ENCODE assay signal across 8 cellular contexts in the genomic region with DNA sequence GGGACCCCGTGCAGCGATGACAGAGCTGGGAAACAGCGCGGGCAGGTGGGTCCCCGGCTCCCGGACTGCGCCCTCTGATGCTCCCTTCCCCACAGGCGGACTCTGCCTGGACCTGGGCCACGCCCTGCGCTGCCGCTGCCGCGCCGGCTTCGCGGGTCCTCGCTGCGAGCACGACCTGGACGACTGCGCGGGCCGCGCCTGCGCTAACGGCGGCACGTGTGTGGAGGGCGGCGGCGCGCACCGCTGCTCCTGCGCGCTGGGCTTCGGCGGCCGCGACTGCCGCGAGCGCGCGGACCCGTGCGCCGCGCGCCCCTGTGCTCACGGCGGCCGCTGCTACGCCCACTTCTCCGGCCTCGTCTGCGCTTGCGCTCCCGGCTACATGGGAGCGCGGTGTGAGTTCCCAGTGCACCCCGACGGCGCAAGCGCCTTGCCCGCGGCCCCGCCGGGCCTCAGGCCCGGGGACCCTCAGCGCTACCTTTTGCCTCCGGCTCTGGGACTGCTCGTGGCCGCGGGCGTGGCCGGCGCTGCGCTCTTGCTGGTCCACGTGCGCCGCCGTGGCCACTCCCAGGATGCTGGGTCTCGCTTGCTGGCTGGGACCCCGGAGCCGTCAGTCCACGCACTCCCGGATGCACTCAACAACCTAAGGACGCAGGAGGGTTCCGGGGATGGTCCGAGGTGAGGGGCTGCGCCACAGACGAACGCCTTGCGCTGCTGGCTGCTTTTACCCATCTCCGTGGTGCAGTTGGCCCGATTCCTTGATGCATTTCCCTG. TPM values are rescaled to one million over a fixed set of nuclear protein-coding genes. Genes with fewer than 3 reads are reported as not detected.
DNase-seq lines count a peak whose midpoint lies in the region; ATAC-seq and TF ChIP-seq lines count a peak whose summit lies in the region.

No MANE protein-coding gene starts in this region.

- H3K27ac ChIP-seq in ascending aorta: no peak overlapping the region

- H3K27me3 ChIP-seq in ascending aorta: peaks cover 17% of the 10 kb centered on the region

- DNase-seq in DMS153 (lab: John Stamatoyannopoulos, UW) (peak; percentile 78), HS-5 (ENCODE audit: low read depth) (peak; percentile 42), SHP77 treated with DMSO at 0.1 percent for 48 hours (lab: John Stamatoyannopoulos, UW) (peak; percentile 90), ascending aorta (ENCODE audit: low spot score in 2 of 2) (no peak)
- DNase-seq in stimulated activated CD4-positive, alpha-beta T cell treated with anti-CD3 and anti-CD28 coated beads, Interleukin-15, amount 100 ng/mL, for 48 hours (ENCODE audit: low read depth in 2 of 2): peak; percentile 24 to 52

- H3K9me3 ChIP-seq in ascending aorta: no peaks in the 10 kb centered on the region
- H3K9me3 ChIP-seq in iPS-18c (ENCODE audit: control insufficient read depth, insufficient read depth, low read length): peaks cover 4% of the 10 kb centered on the region

- ATAC-seq in GM21367 (IDR thresholded peaks at IDR 0.05; ENCODE audit: unreplicated experiment): no peak
- no peak for ATAC-seq in GM21528 (IDR thresholded peaks at IDR 0.05; ENCODE audit: low FRiP score, unreplicated experiment)

- no peak for TF ChIP-seq CTCF in ascending aorta (IDR thresholded peaks at IDR 0.05)

- intact Hi-C loops in ascending aorta (cut with DNase I): no loop called here

- peaks cover 0 to 3% of the 10 kb centered on the region in 2 donors for H3K4me1 ChIP-seq in ascending aorta

- H3K4me3 ChIP-seq in ascending aorta: peak overlapping the region; percentile 33 to 55
- peak overlapping the region; percentile 63 for H3K4me3 ChIP-seq in iPS-18c (ENCODE audit: insufficient read depth, low read depth, low read length)

- H3K36me3 ChIP-seq in ascending aorta: no peaks in the 10 kb centered on the region

RNA-seq across cellular contexts. Expression of a gene that starts 7.8 kb away (rescaled TPM):
- not detected for total RNA-seq in ascending aorta

RNA-seq across cellular contexts. Expression of a gene that starts 8.4 kb away (rescaled TPM):
- not detected for total RNA-seq in ascending aorta

RNA-seq across cellular contexts. Expression of a gene that starts 25.5 kb away (rescaled TPM):
- not detected for total RNA-seq in ascending aorta

RNA-seq across cellular contexts. Expression of a gene that starts 26.5 kb away (rescaled TPM):
- total RNA-seq in ascending aorta: 92.0 TPM

RNA-seq across cellular contexts. Expression of a gene that starts 32.8 kb away (rescaled TPM):
- total RNA-seq in ascending aorta: 11.8 TPM

Comparison
In these comparisons a context has a peak if more than half of its experiments do, and no peak if none do; other contexts are left out.
1. DNase-seq: peak in DMS153 (single experiment), HS-5 (single experiment), SHP77 treated with DMSO at 0.1 percent for 48 hours (single experiment) and stimulated activated CD4-positive, alpha-beta T cell treated with anti-CD3 and anti-CD28 coated beads, Interleukin-15, amount 100 ng/mL, for 48 hours (2 of 2); none in ascending aorta (0 of 2).